In genomic region chr19:43778651-43779050, GRCh38 we compare ENCODE assay signal across 10 cellular contexts. TPM values are rescaled to one million over a fixed set of nuclear protein-coding genes. Genes with fewer than 3 reads are reported as not detected.
DNase-seq lines count a peak whose midpoint lies in the region; ATAC-seq, FAIRE-seq and TF ChIP-seq lines count a peak whose summit lies in the region.
"Had no signal": no experiment of that assay in that cellular context is flagged by ENCODE, and none has a peak within 500 bp of the region (broad histone marks: within the 10 kb centered on the region; RNA-seq: fewer than 3 reads in every experiment).

No MANE protein-coding gene starts in this region.

- H3K27me3 ChIP-seq in neutrophil, result no peaks in the 10 kb centered on the region

- H3K36me3 Mint-ChIP-seq in T-helper 17 cell (ENCODE audit: low read depth), result peaks cover 1% of the 10 kb centered on the region

- peak; percentile 42 for DNase-seq in GM13977 (ENCODE audit: low spot score)
- peak; percentile 95 for DNase-seq in NCI-H2029 (lab: John Stamatoyannopoulos, UW)
- DNase-seq in T-helper 17 cell, result no peak
- DNase-seq in amygdala (lab: John Stamatoyannopoulos, UW), result no peak
- DNase-seq in RCC 7860 (ENCODE audit: low spot score), result no peak
- no peak for DNase-seq in 8988T
- DNase-seq: left cardiac atrium had no signal

- peak overlapping the region; percentile 80 for H3K27ac ChIP-seq in neutrophil

- H3K4me1 ChIP-seq in neutrophil (ENCODE audit: control insufficient read depth in 1 of 2, insufficient read depth in 1 of 2, low read depth in 1 of 2, low read length in 1 of 2), result peaks cover 68 to 76% of the 10 kb centered on the region in 2 experiments

- TF ChIP-seq CTCF in GM13977 (IDR thresholded peaks at IDR 0.05; ENCODE audit: extremely low read depth, insufficient read depth, missing control alignments), result no peak
- no peak for TF ChIP-seq CTCF in neutrophil (IDR thresholded peaks at IDR 0.05)

- peak overlapping the region; percentile 80 for H3K4me3 Mint-ChIP-seq in T-helper 17 cell

- ATAC-seq in T-helper 17 cell, result no peak
- no peak for ATAC-seq in GM21528 (IDR thresholded peaks at IDR 0.05; ENCODE audit: low FRiP score, unreplicated experiment)
- ATAC-seq: left cardiac atrium had no signal

- in situ Hi-C loops in GM13977 (cut with MboI; ENCODE audit: low pct_unique_long_range_greater_than_20kb, low sequenced_read_pairs, unreplicated experiment), result no loop called here

- no peaks in the 10 kb centered on the region for H3K36me3 ChIP-seq in neutrophil

- no peak for FAIRE-seq in RCC 7860 (lab: Jason Lieb, UNC)
- FAIRE-seq: GM12892 had no signal

- H3K4me3 ChIP-seq in neutrophil (ENCODE audit: low read depth in 1 of 2, low read length in 1 of 2), result peak overlapping the region in 1 of 2 experiments; percentile 40

- H3K4me1 Mint-ChIP-seq in T-helper 17 cell, result peaks cover 63% of the 10 kb centered on the region

- H3K27ac Mint-ChIP-seq in T-helper 17 cell, result peak overlapping the region; percentile 95

- no peaks in the 10 kb centered on the region for H3K27me3 Mint-ChIP-seq in T-helper 17 cell

- H3K9me3 ChIP-seq in T-helper 17 cell (ENCODE audit: control insufficient read depth, low read length, poor library complexity, severe bottlenecking) (no peaks in the 10 kb centered on the region), neutrophil (no peaks in the 10 kb centered on the region)

RNA-seq across cellular contexts. Expression of gene KCNN4, which starts 2.1 kb away (rescaled TPM):
- 10 to 100 TPM; 46.4 to 63.1 TPM for total RNA-seq in T-helper 17 cell

RNA-seq across cellular contexts. Expression of gene LYPD5, which starts 23.6 kb away (rescaled TPM):
- total RNA-seq in T-helper 17 cell, result under 1 TPM in 1 of 2 donors, not detected in 1; 0.45 TPM

RNA-seq across cellular contexts. Expression of gene SMG9, which starts 23.9 kb away (rescaled TPM):
- total RNA-seq in T-helper 17 cell, result 10 to 100 TPM; 35.6 to 44.4 TPM

RNA-seq across cellular contexts. Expression of gene ZNF283, which starts 48.5 kb away (rescaled TPM):
- total RNA-seq in T-helper 17 cell, result 1 to 10 TPM; 4.4 to 6.9 TPM

Comparison
In these comparisons a context has a peak if more than half of its experiments do, and no peak if none do; other contexts are left out.
1. DNase-seq: peak in GM13977 (single experiment) and NCI-H2029 (single experiment); none in T-helper 17 cell (0 of 3), amygdala (0 of 56), RCC 7860 (single experiment) and 8988T (single experiment).